In the genomic region with DNA sequence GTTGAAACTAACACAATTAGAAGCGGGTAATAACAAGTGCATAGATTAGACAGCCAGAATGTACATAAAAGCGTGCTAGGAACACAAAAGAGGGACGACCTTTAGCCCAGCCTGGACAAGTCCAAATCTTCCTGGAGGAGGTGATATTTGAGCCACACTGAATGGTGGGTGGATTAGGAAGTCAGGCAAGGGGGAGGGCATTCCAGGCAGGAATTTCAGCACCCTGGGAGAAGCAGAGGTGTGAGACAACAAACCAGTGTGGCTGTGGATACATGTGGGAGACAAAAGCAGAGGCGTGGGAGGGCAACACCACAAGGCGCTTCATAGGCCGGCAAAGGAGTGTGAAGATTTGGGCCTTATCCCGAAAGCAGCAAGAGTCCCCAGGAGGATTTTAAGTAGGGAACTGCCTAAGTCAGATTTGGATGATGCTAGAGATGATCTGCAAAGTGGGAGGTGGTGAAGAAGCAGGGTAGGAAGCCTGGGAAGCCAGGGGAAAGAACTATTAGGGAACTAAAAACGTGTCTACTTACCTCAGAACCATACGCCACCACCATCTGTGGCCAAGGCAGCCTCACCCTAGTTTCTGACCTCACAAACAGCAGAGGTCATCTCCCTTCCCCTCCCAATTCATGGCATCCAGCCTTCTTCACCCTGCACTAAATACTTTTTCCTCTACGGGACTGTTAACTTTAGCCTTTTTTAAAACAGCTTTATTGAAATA, we compare ENCODE assay signal across 1 cellular context.
TF ChIP-seq lines count a peak whose summit lies in the region.

No MANE protein-coding gene starts in this region.

TF ChIP-seq in HepG2, 621 proteins besides CTCF, POLR2A, EP300 and RAD21 (continued from another document and continues in another):
- TF ChIP-seq TRIM24 (CRISPR knock-in tag; IDR thresholded peaks at IDR 0.05) (no peak), U2AF1 (optimal IDR thresholded peaks at IDR 0.05; ENCODE audit: low read depth, low read length) (no peak), ZNF788 (CRISPR knock-in tag; IDR thresholded peaks at IDR 0.05; ENCODE audit: borderline replicate concordance) (peak; percentile 45; the same call in 1 of the 2 replicates), ZNF549 (CRISPR knock-in tag; IDR thresholded peaks at IDR 0.05) (no peak), RXRA (CRISPR knock-in tag; IDR thresholded peaks at IDR 0.05) (peak; percentile 53; the same call in 1 of the 2 replicates), TCF7 (IDR thresholded peaks at IDR 0.05; ENCODE audit: low read depth) (peak; percentile 29; the same call in 1 of the 2 replicates), CAMTA2 (CRISPR knock-in tag; IDR thresholded peaks at IDR 0.05; ENCODE audit: borderline replicate concordance) (no peak), STAT5B (CRISPR knock-in tag; IDR thresholded peaks at IDR 0.05) (0 out of 2 replicates have a peak, but pooled peaks have one; percentile 40), ZBTB38 (CRISPR knock-in tag; IDR thresholded peaks at IDR 0.05) (no peak), NCOA1 (CRISPR knock-in tag; IDR thresholded peaks at IDR 0.05) (no peak), ZFP36L1 (CRISPR knock-in tag; IDR thresholded peaks at IDR 0.05) (no peak), ETV5 (CRISPR knock-in tag; IDR thresholded peaks at IDR 0.05; ENCODE audit: borderline replicate concordance) (peak; percentile 60; the same call in 1 of the 2 replicates), RARG (CRISPR knock-in tag; IDR thresholded peaks at IDR 0.05; ENCODE audit: low read depth) (no peak), ZKSCAN5 (CRISPR knock-in tag; IDR thresholded peaks at IDR 0.05) (peak; percentile 97), ADNP (CRISPR knock-in tag; IDR thresholded peaks at IDR 0.05) (no peak), ZNF224 (CRISPR knock-in tag; IDR thresholded peaks at IDR 0.05) (no peak), NCOR1 (IDR thresholded peaks at IDR 0.05; ENCODE audit: borderline replicate concordance, low read length) (peak; percentile 39; the same call in 1 of the 2 replicates), DPF2 (CRISPR knock-in tag; IDR thresholded peaks at IDR 0.05; ENCODE audit: borderline replicate concordance, low read depth) (peak; percentile 35; the same call in 1 of the 2 replicates), MEF2D (CRISPR knock-in tag; IDR thresholded peaks at IDR 0.05) (peak; percentile 54; the same call in 1 of the 2 replicates), ZNF792 (CRISPR knock-in tag; IDR thresholded peaks at IDR 0.05) (peak; percentile 49; the same call in 1 of the 2 replicates), ZSCAN31 (CRISPR knock-in tag; IDR thresholded peaks at IDR 0.05; ENCODE audit: low read depth) (no peak), NPAS2 (CRISPR knock-in tag; IDR thresholded peaks at IDR 0.05; ENCODE audit: borderline replicate concordance) (no peak), GFI1 (CRISPR knock-in tag; IDR thresholded peaks at IDR 0.05; ENCODE audit: borderline replicate concordance) (peak; percentile 36; the same call in 1 of the 2 replicates), ZNF747 (CRISPR knock-in tag; IDR thresholded peaks at IDR 0.05; ENCODE audit: borderline replicate concordance) (no peak), ELF3 (CRISPR knock-in tag; IDR thresholded peaks at IDR 0.05) (peak; percentile 84), FOSL2 (CRISPR knock-in tag; IDR thresholded peaks at IDR 0.05) (peak; percentile 40; the same call in 1 of the 2 replicates), NR2F6 (IDR thresholded peaks at IDR 0.05) (peak; percentile 58; the same call in 1 of the 2 replicates), NR2F6 (CRISPR knock-in tag; IDR thresholded peaks at IDR 0.05) (peak; percentile 72), JUND (CRISPR knock-in tag; IDR thresholded peaks at IDR 0.05) (no peak), NCOA2 (CRISPR knock-in tag; IDR thresholded peaks at IDR 0.05) (peak; percentile 70; the same call in 1 of the 2 replicates), TBX3 (IDR thresholded peaks at IDR 0.05; ENCODE audit: borderline replicate concordance) (peak; percentile 82), ZNF644 (CRISPR knock-in tag; IDR thresholded peaks at IDR 0.05; ENCODE audit: low read depth) (peak; percentile 64), RXRB (CRISPR knock-in tag; IDR thresholded peaks at IDR 0.05; ENCODE audit: borderline replicate concordance) (peak; percentile 84), SNAI1 (CRISPR knock-in tag; IDR thresholded peaks at IDR 0.05; ENCODE audit: borderline replicate concordance) (0 out of 2 replicates have a peak, but pooled peaks have one; percentile 42), MTA1 (CRISPR knock-in tag; IDR thresholded peaks at IDR 0.05; ENCODE audit: borderline replicate concordance) (0 out of 2 replicates have a peak, but pooled peaks have one; percentile 40), MAF1 (CRISPR knock-in tag; IDR thresholded peaks at IDR 0.05; ENCODE audit: borderline replicate concordance) (no peak), PPARG (CRISPR knock-in tag; conservative IDR thresholded peaks at IDR 0.05) (peak; percentile 94), FOXA1 (IDR thresholded peaks at IDR 0.05) (no peak), FOXA1 (CRISPR knock-in tag; IDR thresholded peaks at IDR 0.05) (peak; percentile 61), RFX5 (IDR thresholded peaks at IDR 0.05; ENCODE audit: low read depth, low read length) (no peak), ZNF670 (CRISPR knock-in tag; IDR thresholded peaks at IDR 0.05; ENCODE audit: borderline replicate concordance) (peak; percentile 43; the same call in 1 of the 2 replicates), SOX5 (CRISPR knock-in tag; IDR thresholded peaks at IDR 0.05; ENCODE audit: borderline replicate concordance) (peak; percentile 90), SOX13 (IDR thresholded peaks at IDR 0.05) (peak; percentile 82), SOX13 (CRISPR knock-in tag; conservative IDR thresholded peaks at IDR 0.05 in 1 of 2, IDR thresholded peaks at IDR 0.05 in 1 of 2) (peak in 1 of 2 experiments; percentile 94; a peak in 2 of 4 replicates), ZNF556 (CRISPR knock-in tag; IDR thresholded peaks at IDR 0.05; ENCODE audit: borderline replicate concordance) (peak; percentile 37; the same call in 1 of the 2 replicates), MEIS2 (CRISPR knock-in tag; IDR thresholded peaks at IDR 0.05) (no peak)
- TF ChIP-seq, protein P1, sequence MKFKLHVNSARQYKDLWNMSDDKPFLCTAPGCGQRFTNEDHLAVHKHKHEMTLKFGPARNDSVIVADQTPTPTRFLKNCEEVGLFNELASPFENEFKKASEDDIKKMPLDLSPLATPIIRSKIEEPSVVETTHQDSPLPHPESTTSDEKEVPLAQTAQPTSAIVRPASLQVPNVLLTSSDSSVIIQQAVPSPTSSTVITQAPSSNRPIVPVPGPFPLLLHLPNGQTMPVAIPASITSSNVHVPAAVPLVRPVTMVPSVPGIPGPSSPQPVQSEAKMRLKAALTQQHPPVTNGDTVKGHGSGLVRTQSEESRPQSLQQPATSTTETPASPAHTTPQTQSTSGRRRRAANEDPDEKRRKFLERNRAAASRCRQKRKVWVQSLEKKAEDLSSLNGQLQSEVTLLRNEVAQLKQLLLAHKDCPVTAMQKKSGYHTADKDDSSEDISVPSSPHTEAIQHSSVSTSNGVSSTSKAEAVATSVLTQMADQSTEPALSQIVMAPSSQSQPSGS (CRISPR knock-in tag; IDR thresholded peaks at IDR 0.05): no peak
- TF ChIP-seq, protein P2, sequence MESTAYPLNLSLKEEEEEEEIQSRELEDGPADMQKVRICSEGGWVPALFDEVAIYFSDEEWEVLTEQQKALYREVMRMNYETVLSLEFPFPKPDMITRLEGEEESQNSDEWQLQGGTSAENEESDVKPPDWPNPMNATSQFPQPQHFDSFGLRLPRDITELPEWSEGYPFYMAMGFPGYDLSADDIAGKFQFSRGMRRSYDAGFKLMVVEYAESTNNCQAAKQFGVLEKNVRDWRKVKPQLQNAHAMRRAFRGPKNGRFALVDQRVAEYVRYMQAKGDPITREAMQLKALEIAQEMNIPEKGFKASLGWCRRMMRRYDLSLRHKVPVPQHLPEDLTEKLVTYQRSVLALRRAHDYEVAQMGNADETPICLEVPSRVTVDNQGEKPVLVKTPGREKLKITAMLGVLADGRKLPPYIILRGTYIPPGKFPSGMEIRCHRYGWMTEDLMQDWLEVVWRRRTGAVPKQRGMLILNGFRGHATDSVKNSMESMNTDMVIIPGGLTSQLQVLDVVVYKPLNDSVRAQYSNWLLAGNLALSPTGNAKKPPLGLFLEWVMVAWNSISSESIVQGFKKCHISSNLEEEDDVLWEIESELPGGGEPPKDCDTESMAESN (CRISPR knock-in tag; conservative IDR thresholded peaks at IDR 0.05): peak; percentile 63; the same call in 1 of the 2 replicates
- TF ChIP-seq, protein P3, sequence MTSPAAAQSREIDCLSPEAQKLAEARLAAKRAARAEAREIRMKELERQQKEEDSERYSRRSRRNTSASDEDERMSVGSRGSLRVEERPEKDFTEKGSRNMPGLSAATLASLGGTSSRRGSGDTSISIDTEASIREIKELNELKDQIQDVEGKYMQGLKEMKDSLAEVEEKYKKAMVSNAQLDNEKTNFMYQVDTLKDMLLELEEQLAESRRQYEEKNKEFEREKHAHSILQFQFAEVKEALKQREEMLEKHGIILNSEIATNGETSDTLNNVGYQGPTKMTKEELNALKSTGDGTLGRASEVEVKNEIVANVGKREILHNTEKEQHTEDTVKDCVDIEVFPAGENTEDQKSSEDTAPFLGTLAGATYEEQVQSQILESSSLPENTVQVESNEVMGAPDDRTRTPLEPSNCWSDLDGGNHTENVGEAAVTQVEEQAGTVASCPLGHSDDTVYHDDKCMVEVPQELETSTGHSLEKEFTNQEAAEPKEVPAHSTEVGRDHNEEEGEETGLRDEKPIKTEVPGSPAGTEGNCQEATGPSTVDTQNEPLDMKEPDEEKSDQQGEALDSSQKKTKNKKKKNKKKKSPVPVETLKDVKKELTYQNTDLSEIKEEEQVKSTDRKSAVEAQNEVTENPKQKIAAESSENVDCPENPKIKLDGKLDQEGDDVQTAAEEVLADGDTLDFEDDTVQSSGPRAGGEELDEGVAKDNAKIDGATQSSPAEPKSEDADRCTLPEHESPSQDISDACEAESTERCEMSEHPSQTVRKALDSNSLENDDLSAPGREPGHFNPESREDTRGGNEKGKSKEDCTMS (CRISPR knock-in tag; conservative IDR thresholded peaks at IDR 0.05): no peak
- TF ChIP-seq, protein P4, sequence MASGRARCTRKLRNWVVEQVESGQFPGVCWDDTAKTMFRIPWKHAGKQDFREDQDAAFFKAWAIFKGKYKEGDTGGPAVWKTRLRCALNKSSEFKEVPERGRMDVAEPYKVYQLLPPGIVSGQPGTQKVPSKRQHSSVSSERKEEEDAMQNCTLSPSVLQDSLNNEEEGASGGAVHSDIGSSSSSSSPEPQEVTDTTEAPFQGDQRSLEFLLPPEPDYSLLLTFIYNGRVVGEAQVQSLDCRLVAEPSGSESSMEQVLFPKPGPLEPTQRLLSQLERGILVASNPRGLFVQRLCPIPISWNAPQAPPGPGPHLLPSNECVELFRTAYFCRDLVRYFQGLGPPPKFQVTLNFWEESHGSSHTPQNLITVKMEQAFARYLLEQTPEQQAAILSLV (CRISPR knock-in tag; IDR thresholded peaks at IDR 0.05; ENCODE audit: borderline replicate concordance): no peak
- TF ChIP-seq, protein P5, sequence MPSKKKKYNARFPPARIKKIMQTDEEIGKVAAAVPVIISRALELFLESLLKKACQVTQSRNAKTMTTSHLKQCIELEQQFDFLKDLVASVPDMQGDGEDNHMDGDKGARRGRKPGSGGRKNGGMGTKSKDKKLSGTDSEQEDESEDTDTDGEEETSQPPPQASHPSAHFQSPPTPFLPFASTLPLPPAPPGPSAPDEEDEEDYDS (CRISPR knock-in tag; IDR thresholded peaks at IDR 0.05): 0 out of 2 replicates have a peak, but pooled peaks have one; percentile 52
